18 cellular contexts compared by ENCODE assay signal in genomic region chr5:99010294-99010693, GRCh38.
DNase-seq lines count a peak whose midpoint lies in the region; ATAC-seq and FAIRE-seq lines count a peak whose summit lies in the region.
"Had no signal": no experiment of that assay in that cellular context is flagged by ENCODE, and none has a peak within 500 bp of the region (broad histone marks: within the 10 kb centered on the region; RNA-seq: fewer than 3 reads in every experiment).

No MANE protein-coding gene starts in this region.

- H3K36me3 ChIP-seq in HUES64 (ENCODE audit: insufficient read depth, low read length) = no peaks in the 10 kb centered on the region
- H3K36me3 ChIP-seq: BE2C, HAP-1 had no signal

- peak overlapping the region; percentile 86; the same call in 1 of the 2 replicates for H3K27ac ChIP-seq in HUES64 (ENCODE audit: low read depth, low read length)
- H3K27ac ChIP-seq: A549, C4-2B, GM23248 had no signal

- DNase-seq in iPS DF 19.7 (ENCODE audit: low read depth, low spot score) (peak; percentile 79), frontal cortex (ENCODE audit: low spot score in 2 of 2) (no peak)
- DNase-seq: BE2C; CD4-positive, alpha-beta memory T cell; DMS79; GDM1; GM23248; HFFc6 had no signal

- no peak overlapping the region for H3K9ac ChIP-seq in HUES64 (ENCODE audit: low read depth, low read length)
- H3K9ac ChIP-seq: GM23248 had no signal

- H3K9me3 ChIP-seq in HUES64 (ENCODE audit: insufficient read depth, low read depth, low read length) (0 out of 2 replicates have a peak, but pooled peaks cover 2% of the 10 kb centered on the region), iPS-18c (ENCODE audit: control insufficient read depth, insufficient read depth, low read length) (peaks cover 3% of the 10 kb centered on the region)
- H3K9me3 ChIP-seq: A549, HAP-1 had no signal

- FAIRE-seq in frontal cortex (lab: Jason Lieb, UNC) = no peak
- FAIRE-seq: A549, GM12892, HTR-8/SVneo had no signal

- 17% methylated on average over 3 of the region's 3 CpGs for WGBS in HUES64

- H3K27me3 ChIP-seq in HUES64 (ENCODE audit: insufficient read depth, low read length) = no peaks in the 10 kb centered on the region
- H3K27me3 ChIP-seq: BE2C had no signal

- no peaks in the 10 kb centered on the region for H3K4me1 ChIP-seq in HUES64 (ENCODE audit: insufficient read depth, low read length)
- H3K4me1 ChIP-seq: A549, HAP-1 had no signal

- H3K4me3 ChIP-seq in HUES64 (ENCODE audit: low read length) = peak overlapping the region; percentile 36
- H3K4me3 ChIP-seq in iPS-18c (ENCODE audit: insufficient read depth, low read depth, low read length) = peak overlapping the region; percentile 0; the same call in 1 of the 2 replicates
- H3K4me3 ChIP-seq: A549, GM23248, HAP-1 had no signal

- ATAC-seq in esophagus mucosa (no peak), GM18520 (IDR thresholded peaks at IDR 0.05; ENCODE audit: unreplicated experiment) (no peak), GM18519 (IDR thresholded peaks at IDR 0.05; ENCODE audit: low FRiP score, unreplicated experiment) (no peak)
- ATAC-seq: A549 had no signal
